1 cellular context compared by ENCODE assay signal in the genomic region with DNA sequence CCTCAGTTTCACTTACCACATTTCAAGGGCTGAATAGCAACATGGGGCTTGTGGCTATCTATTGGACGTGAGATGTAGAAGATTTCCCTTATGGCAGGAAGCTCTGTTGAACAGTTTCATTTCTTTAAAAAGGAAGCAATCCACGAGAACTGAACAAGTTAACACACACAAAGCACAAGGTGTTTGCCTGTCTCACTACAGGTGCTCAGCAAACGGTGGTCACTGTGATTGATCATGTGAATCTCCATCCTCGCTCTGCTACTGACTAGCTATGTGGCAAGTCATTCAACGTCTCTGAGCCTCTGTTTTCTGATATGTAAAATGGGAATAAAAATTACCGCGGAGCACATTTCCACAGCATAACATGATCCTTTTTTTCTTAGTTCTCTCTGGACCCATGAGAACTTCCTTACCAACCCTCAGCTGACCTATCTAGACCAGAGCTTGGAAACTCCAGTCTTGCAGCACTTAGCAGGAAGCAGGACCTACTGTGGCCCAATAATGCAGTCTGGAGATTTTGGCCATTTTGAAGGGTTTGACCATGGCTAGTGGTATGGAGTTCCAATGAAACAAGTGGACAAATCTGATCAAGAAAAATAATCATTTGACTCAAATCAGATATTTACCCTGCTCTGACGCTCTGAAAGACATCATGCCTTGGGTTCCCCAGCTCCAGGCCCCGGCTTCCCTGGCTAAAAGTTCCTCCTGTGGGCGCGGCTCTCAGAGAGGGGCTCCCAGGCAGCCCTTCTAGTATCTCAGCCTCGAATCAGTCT.
TF ChIP-seq lines count a peak whose summit lies in the region.

No MANE protein-coding gene starts in this region.

TF ChIP-seq in GM23338, 12 proteins besides CTCF, POLR2A, EP300 and RAD21 (continued from another document):
- TF ChIP-seq, protein P1, sequence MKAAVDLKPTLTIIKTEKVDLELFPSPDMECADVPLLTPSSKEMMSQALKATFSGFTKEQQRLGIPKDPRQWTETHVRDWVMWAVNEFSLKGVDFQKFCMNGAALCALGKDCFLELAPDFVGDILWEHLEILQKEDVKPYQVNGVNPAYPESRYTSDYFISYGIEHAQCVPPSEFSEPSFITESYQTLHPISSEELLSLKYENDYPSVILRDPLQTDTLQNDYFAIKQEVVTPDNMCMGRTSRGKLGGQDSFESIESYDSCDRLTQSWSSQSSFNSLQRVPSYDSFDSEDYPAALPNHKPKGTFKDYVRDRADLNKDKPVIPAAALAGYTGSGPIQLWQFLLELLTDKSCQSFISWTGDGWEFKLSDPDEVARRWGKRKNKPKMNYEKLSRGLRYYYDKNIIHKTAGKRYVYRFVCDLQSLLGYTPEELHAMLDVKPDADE (IDR thresholded peaks at IDR 0.05) = no peak
- no peak for TF ChIP-seq EZH2 (IDR thresholded peaks at IDR 0.05; ENCODE audit: low read depth, unreplicated experiment)
- no peak for TF ChIP-seq POLR2AphosphoS5 (IDR thresholded peaks at IDR 0.05; ENCODE audit: low read depth)
- no peak for TF ChIP-seq REST (IDR thresholded peaks at IDR 0.05; ENCODE audit: unreplicated experiment)
